In genomic region chr15:36117394-36117793, GRCh38 we compare ENCODE assay signal across 17 cellular contexts.
A peak's percentile ranks its signal among the peaks of the same experiment; 100 is the strongest.
DNase-seq lines count a peak whose midpoint lies in the region; ATAC-seq and TF ChIP-seq lines count a peak whose summit lies in the region.
"Had no signal": no experiment of that assay in that cellular context is flagged by ENCODE, and none has a peak within 500 bp of the region (broad histone marks: within the 10 kb centered on the region; RNA-seq: fewer than 3 reads in every experiment).

No MANE protein-coding gene starts in this region.

- H3K27ac ChIP-seq in GM23338 (ENCODE audit: low read depth), result no peak overlapping the region
- H3K27ac ChIP-seq: A549, GM23248 had no signal

- peak; percentile 20 for DNase-seq in NCI-H510A treated with DMSO at 0.1 percent for 48 hours (lab: John Stamatoyannopoulos, UW)
- no peak for DNase-seq in NCI-H510A (lab: John Stamatoyannopoulos, UW)
- peak; percentile 75 for DNase-seq in NCI-H524 treated with DMSO at 0.1 percent for 48 hours (lab: John Stamatoyannopoulos, UW)
- DNase-seq in SK-N-DZ (ENCODE audit: low spot score), result peak; percentile 72
- DNase-seq in GM23338 (ENCODE audit: low spot score), result no peak
- no peak for DNase-seq in NCI-H2196 (lab: John Stamatoyannopoulos, UW; ENCODE audit: unreplicated experiment)
- no peak for DNase-seq in GF-D8 (lab: John Stamatoyannopoulos, UW)
- DNase-seq: Calu3; CD4-positive, alpha-beta T cell; GM23248; NCI-H1436; NCI-H2029; NCI-H2171 treated with DMSO at 0.1 percent for 48 hours; SHP77; SK-N-SH had no signal

- H3K4me2 ChIP-seq in GM23338, result no peak overlapping the region
- H3K4me2 ChIP-seq: A549, SK-N-SH had no signal

- H3K27ac Mint-ChIP-seq in GM23338, result no peak overlapping the region
- H3K27ac Mint-ChIP-seq: CD4-positive, alpha-beta T cell had no signal

- no peak overlapping the region for H3K4me3 Mint-ChIP-seq in GM23338
- H3K4me3 Mint-ChIP-seq: CD4-positive, alpha-beta T cell had no signal

- no peaks in the 10 kb centered on the region for H3K27me3 Mint-ChIP-seq in GM23338 (ENCODE audit: insufficient read depth, low read depth, poor library complexity)
- H3K27me3 Mint-ChIP-seq: CD4-positive, alpha-beta T cell had no signal

- H3F3A ChIP-seq in GM23338 (replicated peaks; ENCODE audit: low read depth), result no peaks in the 10 kb centered on the region

- no peak overlapping the region for H3K4me3 ChIP-seq in GM23338
- H3K4me3 ChIP-seq: A549, GM23248 had no signal

- no peaks in the 10 kb centered on the region for H4K20me1 ChIP-seq in GM23338 (replicated peaks; ENCODE audit: insufficient read depth)

- peaks cover 5% of the 10 kb centered on the region; the same call in 1 of the 3 replicates for H3K9me3 Mint-ChIP-seq in GM23338

- no peaks in the 10 kb centered on the region for H3K79me2 ChIP-seq in GM23338 (replicated peaks; ENCODE audit: insufficient read depth)

- H3K27me3 ChIP-seq in GM23338 (ENCODE audit: insufficient read depth), result no peaks in the 10 kb centered on the region

- H2AFZ ChIP-seq in GM23338, result no peak overlapping the region
- H2AFZ ChIP-seq: GM23248 had no signal

- H3K4me1 Mint-ChIP-seq in GM23338, result no peaks in the 10 kb centered on the region

- ATAC-seq in GM23338, result no peak
- ATAC-seq: A549, HCT116 had no signal

- no peaks in the 10 kb centered on the region for H3K36me3 Mint-ChIP-seq in GM23338 (ENCODE audit: low read depth)

- no peaks in the 10 kb centered on the region for H3K9me2 ChIP-seq in GM23338 (ENCODE audit: insufficient read depth)
- H3K9me2 ChIP-seq: SK-N-SH had no signal

- no peaks in the 10 kb centered on the region for H3K4me1 ChIP-seq in GM23338 (ENCODE audit: insufficient read depth)
- H3K4me1 ChIP-seq: A549 had no signal

- H3K36me3 ChIP-seq in GM23338 (ENCODE audit: insufficient read depth), result no peaks in the 10 kb centered on the region

- no peak for TF ChIP-seq CTCF in GM23338 (conservative IDR thresholded peaks at IDR 0.05; ENCODE audit: low read depth in 2 of 2)

TF ChIP-seq in GM23338, 12 proteins besides CTCF, POLR2A, EP300 and RAD21:
- no peak for TF ChIP-seq JUNB (IDR thresholded peaks at IDR 0.05; ENCODE audit: unreplicated experiment)

Comparison
In these comparisons a context has a peak if more than half of its experiments do, and no peak if none do; other contexts are left out.
1. DNase-seq: peak in NCI-H510A treated with DMSO at 0.1 percent for 48 hours (single experiment), NCI-H524 treated with DMSO at 0.1 percent for 48 hours (single experiment) and SK-N-DZ (single experiment); none in NCI-H510A (single experiment), GM23338 (single experiment), NCI-H2196 (single experiment) and GF-D8 (single experiment).